Comparison of ENCODE assay signal across 1 cellular context in the genomic region with DNA sequence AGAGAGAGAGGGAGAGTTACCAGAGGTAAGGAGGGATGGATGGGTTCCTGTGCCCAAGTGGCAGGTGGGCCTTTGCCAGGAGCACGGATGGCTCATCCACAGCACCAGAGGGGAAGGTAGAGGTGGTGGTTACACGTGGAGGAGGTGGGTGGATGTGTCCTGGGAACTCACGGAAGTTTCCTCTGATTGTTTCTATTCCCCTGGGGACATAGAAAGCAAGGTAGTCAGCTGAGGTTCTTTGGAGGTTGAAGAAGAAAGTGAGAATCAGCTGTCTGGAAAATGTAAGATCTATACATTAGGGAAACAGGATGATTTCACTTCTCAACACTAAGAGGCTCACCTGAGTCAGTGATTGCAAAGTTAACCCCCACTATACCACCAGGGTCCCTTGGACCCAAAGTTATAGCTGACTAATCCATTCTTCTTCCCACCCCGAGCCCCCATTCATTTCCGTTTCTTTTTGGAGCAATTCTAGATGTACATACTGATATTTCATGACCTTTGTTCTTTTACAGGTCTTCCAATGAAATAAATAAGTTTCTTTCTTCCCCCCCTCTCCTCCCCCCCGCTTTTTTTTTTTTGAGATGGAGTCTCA.
TF ChIP-seq lines count a peak whose summit lies in the region.

No MANE protein-coding gene starts in this region.

TF ChIP-seq in IMR-90, 13 proteins besides CTCF, POLR2A, EP300 and RAD21:
- TF ChIP-seq MAZ (IDR thresholded peaks at IDR 0.05; ENCODE audit: borderline replicate concordance, low read depth, low read length): no peak
- no peak for TF ChIP-seq FOS (IDR thresholded peaks at IDR 0.05; ENCODE audit: low read depth, low read length)
- no peak for TF ChIP-seq RFX5 (IDR thresholded peaks at IDR 0.05; ENCODE audit: low read depth, low read length)
- TF ChIP-seq RCOR1 (IDR thresholded peaks at IDR 0.05; ENCODE audit: insufficient replicate concordance, low read length): no peak
- no peak for TF ChIP-seq BHLHE40 (IDR thresholded peaks at IDR 0.05; ENCODE audit: low read depth, low read length)
- TF ChIP-seq, protein P1, sequence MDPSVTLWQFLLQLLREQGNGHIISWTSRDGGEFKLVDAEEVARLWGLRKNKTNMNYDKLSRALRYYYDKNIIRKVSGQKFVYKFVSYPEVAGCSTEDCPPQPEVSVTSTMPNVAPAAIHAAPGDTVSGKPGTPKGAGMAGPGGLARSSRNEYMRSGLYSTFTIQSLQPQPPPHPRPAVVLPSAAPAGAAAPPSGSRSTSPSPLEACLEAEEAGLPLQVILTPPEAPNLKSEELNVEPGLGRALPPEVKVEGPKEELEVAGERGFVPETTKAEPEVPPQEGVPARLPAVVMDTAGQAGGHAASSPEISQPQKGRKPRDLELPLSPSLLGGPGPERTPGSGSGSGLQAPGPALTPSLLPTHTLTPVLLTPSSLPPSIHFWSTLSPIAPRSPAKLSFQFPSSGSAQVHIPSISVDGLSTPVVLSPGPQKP (IDR thresholded peaks at IDR 0.05; ENCODE audit: borderline replicate concordance, low read depth, low read length): no peak
- TF ChIP-seq, protein P2, sequence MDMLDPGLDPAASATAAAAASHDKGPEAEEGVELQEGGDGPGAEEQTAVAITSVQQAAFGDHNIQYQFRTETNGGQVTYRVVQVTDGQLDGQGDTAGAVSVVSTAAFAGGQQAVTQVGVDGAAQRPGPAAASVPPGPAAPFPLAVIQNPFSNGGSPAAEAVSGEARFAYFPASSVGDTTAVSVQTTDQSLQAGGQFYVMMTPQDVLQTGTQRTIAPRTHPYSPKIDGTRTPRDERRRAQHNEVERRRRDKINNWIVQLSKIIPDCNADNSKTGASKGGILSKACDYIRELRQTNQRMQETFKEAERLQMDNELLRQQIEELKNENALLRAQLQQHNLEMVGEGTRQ (IDR thresholded peaks at IDR 0.05; ENCODE audit: low read depth, low read length): no peak
